Comparison of ENCODE assay signal across 10 cellular contexts in the genomic region with DNA sequence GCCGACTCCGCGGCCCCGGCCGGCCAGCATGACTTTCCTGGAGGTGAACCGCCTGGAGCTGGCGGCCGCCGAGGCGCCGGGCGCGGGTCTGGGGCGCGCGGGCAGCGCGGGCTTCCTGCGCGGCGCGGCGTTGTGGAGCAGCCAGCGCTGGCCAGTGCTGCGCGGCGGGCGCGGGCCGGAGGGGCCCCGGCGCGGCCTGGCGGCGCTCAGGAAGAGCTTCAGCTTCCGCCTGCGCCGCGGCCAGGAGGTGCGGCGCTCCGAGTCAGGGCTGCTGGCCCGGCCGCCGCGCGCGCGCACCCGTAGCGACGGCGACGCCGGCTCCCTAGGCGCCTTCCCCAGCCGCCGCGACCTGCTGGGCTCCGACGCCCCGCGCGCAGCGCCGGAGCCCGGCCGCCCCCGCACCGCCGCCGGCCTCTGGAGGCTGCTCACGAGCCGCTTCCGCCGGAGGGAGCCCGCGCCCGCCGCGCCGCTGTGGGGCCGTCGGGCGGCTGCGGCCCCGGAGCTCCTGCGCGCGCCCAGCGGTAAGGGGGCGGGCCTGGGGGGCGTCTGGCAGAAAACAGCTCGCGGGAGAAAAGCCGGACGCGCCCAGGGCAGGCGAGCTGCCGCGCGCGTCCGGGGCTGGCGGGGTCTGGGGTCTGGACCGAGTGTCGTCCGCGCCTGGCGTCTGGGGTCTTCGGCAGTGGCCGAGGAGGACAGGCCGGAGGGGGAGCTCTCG. TPM values are rescaled to one million over a fixed set of nuclear protein-coding genes. Genes with fewer than 3 reads are reported as not detected.
A peak's percentile ranks its signal among the peaks of the same experiment; 100 is the strongest.
DNase-seq lines count a peak whose midpoint lies in the region; ATAC-seq and TF ChIP-seq lines count a peak whose summit lies in the region.
"Had no signal": no experiment of that assay in that cellular context is flagged by ENCODE, and none has a peak within 500 bp of the region (broad histone marks: within the 10 kb centered on the region; RNA-seq: fewer than 3 reads in every experiment).

No MANE protein-coding gene starts in this region.

- no peak for DNase-seq in activated CD4-positive, CD25-positive, alpha-beta regulatory T cell (lab: John Stamatoyannopoulos, UW)
- DNase-seq in body of pancreas (peak in 2 of 4 donors; percentile 21 to 37), lower leg skin (ENCODE audit: low spot score in 2 of 2) (no peak), upper lobe of left lung (peak in 1 of 2 donors; percentile 89), SJCRH30 (no peak)

- intact Hi-C loops in body of pancreas (cut with DNase I) (loop anchor here (10.0 kb wide), 1 partner anchor 220 kb away; no protein-coding TSS in a partner anchor), lower leg skin (cut with DNase I; ENCODE audit: low total_unique reads) (loop anchor here (10.0 kb wide), 1 partner anchor 220 kb away; no protein-coding TSS in a partner anchor)

- H3K27ac ChIP-seq in body of pancreas (peak overlapping the region in 2 of 4 donors; percentile 26 to 41), upper lobe of left lung (peak overlapping the region; percentile 57 to 79 (median 70)), SJCRH30 (no peak overlapping the region)

- ATAC-seq in activated CD4-positive, CD25-positive, alpha-beta regulatory T cell treated with anti-CD3 and anti-CD28 coated beads, Interleukin-2, amount 50 U/mL, for 24 hours: peak; percentile 49 to 63
- ATAC-seq in body of pancreas: peak; percentile 41
- peak in 1 of 2 donors; percentile 5 for ATAC-seq in upper lobe of left lung (ENCODE audit: low FRiP score in 2 of 2)
- no peak for ATAC-seq in GM18520 (IDR thresholded peaks at IDR 0.05; ENCODE audit: unreplicated experiment)
- no peak for ATAC-seq in GM18907 (IDR thresholded peaks at IDR 0.05; ENCODE audit: unreplicated experiment)

- H3K4me3 ChIP-seq in body of pancreas: no peak overlapping the region
- H3K4me3 ChIP-seq in lower leg skin (ENCODE audit: low read depth, poor library complexity, severe bottlenecking): peak overlapping the region; percentile 7
- peak overlapping the region in 3 of 4 donors; percentile 42 to 55 (median 54) for H3K4me3 ChIP-seq in upper lobe of left lung
- no peak overlapping the region for H3K4me3 ChIP-seq in SJCRH30

- peaks cover 52% of the 10 kb centered on the region for H3K4me1 ChIP-seq in body of pancreas
- H3K4me1 ChIP-seq in upper lobe of left lung: peaks cover 30 to 53% (median 32%) of the 10 kb centered on the region in 4 donors
- H3K4me1 ChIP-seq in SJCRH30: no peaks in the 10 kb centered on the region

- no peak for TF ChIP-seq EP300 in upper lobe of left lung (IDR thresholded peaks at IDR 0.05)

- TF ChIP-seq CTCF in body of pancreas (IDR thresholded peaks at IDR 0.05): no peak
- TF ChIP-seq CTCF in lower leg skin (IDR thresholded peaks at IDR 0.05): no peak
- TF ChIP-seq CTCF in upper lobe of left lung (IDR thresholded peaks at IDR 0.05): peak in 3 of 6 experiments; percentile 14 to 31 (median 18)

- H3K36me3 ChIP-seq in body of pancreas (replicated peaks in 1 of 2; ENCODE audit: insufficient read depth in 1 of 2, low read depth in 2 of 2) (peaks cover 0 to 15% of the 10 kb centered on the region in 2 donors), upper lobe of left lung (peaks cover 8 to 41% (median 30%) of the 10 kb centered on the region in 4 donors), SJCRH30 (peaks cover 20% of the 10 kb centered on the region)

- WGBS in body of pancreas, 2 donors: 8% methylated on average over 89 of the region's 114 CpGs; no CpG with 5 or more reads in 1 of the 2 donors
- WGBS in lower leg skin, 2 donors: 28 to 29% methylated on average over 27 to 31 of the region's 114 CpGs
- 14 to 16% methylated on average over 10 to 60 of the region's 114 CpGs for WGBS in upper lobe of left lung, 2 donors

- no peaks in the 10 kb centered on the region for H3K9me3 ChIP-seq in body of pancreas
- no peaks in the 10 kb centered on the region for H3K9me3 ChIP-seq in upper lobe of left lung
- H3K9me3 ChIP-seq in SJCRH30 (replicated peaks): no peaks in the 10 kb centered on the region

- TF ChIP-seq POLR2A in body of pancreas (IDR thresholded peaks at IDR 0.05): no peak
- TF ChIP-seq POLR2A in lower leg skin (IDR thresholded peaks at IDR 0.05): no peak
- no peak for TF ChIP-seq POLR2A in upper lobe of left lung (IDR thresholded peaks at IDR 0.05)

- H3K27me3 ChIP-seq in body of pancreas: no peaks in the 10 kb centered on the region
- H3K27me3 ChIP-seq in upper lobe of left lung: no peaks in the 10 kb centered on the region
- no peaks in the 10 kb centered on the region for H3K27me3 ChIP-seq in SJCRH30

RNA-seq across cellular contexts. Expression of gene AGAP3, which starts 29.0 kb away (rescaled TPM):
- total RNA-seq in body of pancreas (100 to 1,000 TPM in 1 of 2 donors, 10 to 100 TPM in 1; 45.4 to 104 TPM), lower leg skin (100 to 1,000 TPM in 3 of 4 donors, 10 to 100 TPM in 1; 81.2 to 132 (median 102) TPM), upper lobe of left lung (100 to 1,000 TPM; 122 to 350 (median 182) TPM)
- total RNA-seq in SJCRH30 (2014; rRNA removed; shearing (Covaris generic)): 59.7 and 62.9 TPM in 2 replicates

RNA-seq across cellular contexts. Expression of gene TMUB1, which starts 32.0 kb away (rescaled TPM):
- 10 to 100 TPM; 34.9 to 54.2 TPM for total RNA-seq in body of pancreas
- 10 to 100 TPM; 58.5 to 61.7 (median 60.4) TPM for total RNA-seq in lower leg skin
- total RNA-seq in upper lobe of left lung: 10 to 100 TPM; 35.3 to 72.9 (median 51.6) TPM
- 43.5 and 44.2 TPM in 2 replicates for total RNA-seq in SJCRH30 (2014; rRNA removed; shearing (Covaris generic))

RNA-seq across cellular contexts. Expression of gene FASTK, which starts 34.7 kb away (rescaled TPM):
- total RNA-seq in body of pancreas (100 to 1,000 TPM in 1 of 2 donors, 10 to 100 TPM in 1; 60.7 to 201 TPM), lower leg skin (10 to 100 TPM; 47.4 to 80.7 (median 69.0) TPM), upper lobe of left lung (100 to 1,000 TPM in 1 of 6 donors, 10 to 100 TPM in 5; 54.3 to 136 (median 78.0) TPM)
- 62.2 and 92.8 TPM in 2 replicates for total RNA-seq in SJCRH30 (2014; rRNA removed; shearing (Covaris generic))

RNA-seq across cellular contexts. Expression of gene GBX1, which starts 52.2 kb away (rescaled TPM):
- total RNA-seq in body of pancreas (not detected), lower leg skin (1 to 10 TPM in 1 of 4 donors, not detected in 3; 2.4 TPM), upper lobe of left lung (not detected)
- total RNA-seq in SJCRH30 (2014; rRNA removed; shearing (Covaris generic)): 0.48 and 0.95 TPM in 2 replicates
- total RNA-seq: myocyte, RPMI7951 had no signal

RNA-seq across cellular contexts. Expression of gene SLC4A2, which starts 55.9 kb away (rescaled TPM):
- total RNA-seq in body of pancreas (100 to 1,000 TPM in 1 of 2 donors, 10 to 100 TPM in 1; 50.1 to 147 TPM), lower leg skin (10 to 100 TPM; 56.3 to 83.5 (median 67.7) TPM), upper lobe of left lung (100 to 1,000 TPM in 5 of 6 donors, 10 to 100 TPM in 1; 88.4 to 312 (median 188) TPM)
- 129 and 132 TPM in 2 replicates for total RNA-seq in SJCRH30 (2014; rRNA removed; shearing (Covaris generic))

Comparison
In these comparisons a context has a peak if more than half of its experiments do, and no peak if none do; other contexts are left out.
1. ATAC-seq: peak in activated CD4-positive, CD25-positive, alpha-beta regulatory T cell treated with anti-CD3 and anti-CD28 coated beads, Interleukin-2, amount 50 U/mL, for 24 hours (2 of 2) and body of pancreas (single experiment); none in GM18520 (single experiment) and GM18907 (single experiment).
2. H3K4me3 ChIP-seq: peak in lower leg skin (single experiment) and upper lobe of left lung (3 of 4); none in body of pancreas (0 of 2) and SJCRH30 (single experiment).